ENCODE assay signal across 8 cellular contexts in genomic region chr3:32399030-32399620, GRCh38. TPM values are rescaled to one million over a fixed set of nuclear protein-coding genes. Genes with fewer than 3 reads are reported as not detected.
DNase-seq lines count a peak whose midpoint lies in the region; ATAC-seq, FAIRE-seq and TF ChIP-seq lines count a peak whose summit lies in the region.

No MANE protein-coding gene starts in this region.

- TF ChIP-seq CTCF in GM12865 (IDR thresholded peaks at IDR 0.05; ENCODE audit: insufficient read depth, low read depth, low read length, missing control alignments) (peak; percentile 51), OCI-LY7 (conservative IDR thresholded peaks at IDR 0.05; ENCODE audit: low read length) (peak; percentile 89), bronchial epithelial cell (IDR thresholded peaks at IDR 0.05; ENCODE audit: insufficient read depth, low read length, severe bottlenecking) (peak; percentile 41)

- FAIRE-seq in bronchial epithelial cell (lab: Jason Lieb, UNC): no peak

- no peak overlapping the region for H3K4me2 ChIP-seq in OCI-LY7 (ENCODE audit: low read length)

- DNase-seq in CD1c-positive myeloid dendritic cell (ENCODE audit: extremely low spot score) (peak; percentile 82), GM12865 (ENCODE audit: low read depth) (peak; percentile 62), OCI-LY7 (ENCODE audit: low spot score) (peak; percentile 81), bronchial epithelial cell (ENCODE audit: low read depth) (peak; percentile 54), medulla oblongata (ENCODE audit: extremely low spot score) (peak; percentile 67), cerebellar nuclear complex (lab: John Stamatoyannopoulos, UW) (no peak)

- H4K20me1 ChIP-seq in OCI-LY7 (ENCODE audit: insufficient read depth, low read length): no peaks in the 10 kb centered on the region

- no peaks in the 10 kb centered on the region; the same call in 1 of the 2 replicates for H3K36me3 ChIP-seq in OCI-LY7 (ENCODE audit: insufficient read depth, low read length)
- peaks cover 1% of the 10 kb centered on the region for H3K36me3 ChIP-seq in bronchial epithelial cell (ENCODE audit: control insufficient read depth, insufficient read depth, low read length)

- H3K27me3 ChIP-seq in bronchial epithelial cell (ENCODE audit: control insufficient read depth, insufficient read depth, low read length): no peaks in the 10 kb centered on the region

- CTCF ChIA-PET in OCI-LY7 (lab: Charles Lee; ENCODE audit: unreplicated experiment): interaction anchor here (1.2 kb wide), 1 partner anchor 61 kb away, joined by 3 read pairs; no protein-coding TSS in a partner anchor

- POLR2A ChIA-PET in OCI-LY7 (lab: Charles Lee): no interaction called here

- H3K79me2 ChIP-seq in OCI-LY7 (ENCODE audit: insufficient read depth, low read depth, low read length): peaks cover 17% of the 10 kb centered on the region; the same call in 1 of the 2 replicates

- intact Hi-C loops in OCI-LY7 (cut with micrococcal nuclease; ENCODE audit: unreplicated experiment): loop anchor here (1.0 to 2.0 kb wide), 3 partner anchors 24 to 102 kb away; no protein-coding TSS in a partner anchor

- no peaks in the 10 kb centered on the region for H3K9me2 ChIP-seq in OCI-LY7 (ENCODE audit: insufficient read depth, low read length)

- ATAC-seq in HG02884 (IDR thresholded peaks at IDR 0.05; ENCODE audit: unreplicated experiment): no peak
- no peak for ATAC-seq in GM21360 (IDR thresholded peaks at IDR 0.05; ENCODE audit: unreplicated experiment)

- H3K4me3 ChIP-seq in GM12865 (ENCODE audit: low read depth, low read length): no peak overlapping the region
- H3K4me3 ChIP-seq in OCI-LY7 (ENCODE audit: low read depth, low read length, poor library complexity, severe bottlenecking): no peak overlapping the region
- H3K4me3 ChIP-seq in bronchial epithelial cell (ENCODE audit: low read depth, low read length): no peak overlapping the region

- H2AFZ ChIP-seq in OCI-LY7 (ENCODE audit: low read length): no peak overlapping the region

- H3K9me3 ChIP-seq in OCI-LY7 (ENCODE audit: low read length): no peaks in the 10 kb centered on the region

- peaks cover 54% of the 10 kb centered on the region for H3K4me1 ChIP-seq in OCI-LY7 (ENCODE audit: insufficient read depth, low read length, poor library complexity, severe bottlenecking)

- BruUV-seq in OCI-LY7 (replicated peaks; lab: Mats Ljungman, UMichigan): no TSS peak

- no peak overlapping the region for H3K27ac ChIP-seq in OCI-LY7 (ENCODE audit: low read depth, low read length, poor library complexity, severe bottlenecking)

RNA-seq across cellular contexts. Expression of gene CMTM7, which starts 7.5 kb away (rescaled TPM):
- total RNA-seq in OCI-LY7 (2014; rRNA removed; shearing (Covaris generic)): 13.2 and 16.0 TPM in 2 replicates
- 19.0 TPM in 2 replicates for total RNA-seq in OCI-LY7 (2022)
- 3.1 and 5.8 TPM in 2 replicates for total RNA-seq in bronchial epithelial cell

Comparison
In these comparisons a context has a peak if more than half of its experiments do, and no peak if none do; other contexts are left out.
1. DNase-seq: peak in CD1c-positive myeloid dendritic cell (single experiment), GM12865 (single experiment), OCI-LY7 (single experiment), bronchial epithelial cell (single experiment) and medulla oblongata (single experiment); none in cerebellar nuclear complex (0 of 2).
2. Peak in every context shown above with its lines, with median percentiles within 50 percentile points of each other: CTCF ChIP-seq.